Comparison of ENCODE assay signal across 8 cellular contexts in genomic region chr15:89120479-89121000, GRCh38. TPM values are rescaled to one million over a fixed set of nuclear protein-coding genes. Genes with fewer than 3 reads are reported as not detected.
DNase-seq lines count a peak whose midpoint lies in the region; ATAC-seq, FAIRE-seq and TF ChIP-seq lines count a peak whose summit lies in the region.
"Not testable (repeated sequence)": the region's sequence is repeated elsewhere in the genome, so short reads cannot be mapped to it uniquely, and the experiment has no call there.

No MANE protein-coding gene starts in this region.

- H3K9me3 Mint-ChIP-seq in CD4-positive, CD25-positive, alpha-beta regulatory T cell: not testable (repeated sequence)

- not testable (repeated sequence) for H3K79me2 ChIP-seq in HepG2 (ENCODE audit: insufficient read depth, low read length)

- not testable (repeated sequence) for TF ChIP-seq RAD21 in HepG2 (CRISPR knock-in tag; IDR thresholded peaks at IDR 0.05)

- ATAC-seq in CD4-positive, CD25-positive, alpha-beta regulatory T cell (ENCODE audit: low read depth in 2 of 2); T-helper 17 cell; HepG2: not testable (repeated sequence)

- not testable (repeated sequence) for H3K27me3 Mint-ChIP-seq in CD4-positive, CD25-positive, alpha-beta regulatory T cell; T-helper 17 cell

- POLR2A ChIA-PET in HepG2 (lab: Yijun Ruan, JAX): interaction anchor here (1.1 to 2.3 kb wide), 6 partner anchors 8 to 32 kb away, joined by 4 to 11 read pairs (median 6); partner anchors contain the start of gene ABHD2

- peak overlapping the region; percentile 64 for H3K4me2 ChIP-seq in HepG2 (ENCODE audit: low read depth, low read length)

- not testable (repeated sequence) for H3K27me3 ChIP-seq in CD4-positive, CD25-positive, alpha-beta regulatory T cell (ENCODE audit: control insufficient read depth, insufficient read depth, low read length); bronchial epithelial cell (ENCODE audit: control insufficient read depth, insufficient read depth, low read length); esophagus squamous epithelium; HepG2 (ENCODE audit: control insufficient read depth in 1 of 2, insufficient read depth in 2 of 2, low read length in 2 of 2); neutrophil; small intestine (ENCODE audit: control insufficient read depth in 2 of 2, insufficient read depth in 2 of 2, low read length in 2 of 2)

- peaks cover 0 to 11% (median 3%) of the 10 kb centered on the region in 4 donors for H3K4me1 Mint-ChIP-seq in CD4-positive, CD25-positive, alpha-beta regulatory T cell
- H3K4me1 Mint-ChIP-seq in T-helper 17 cell: not testable (repeated sequence)

- CTCF ChIA-PET in HepG2 (lab: Yijun Ruan, JAX; ENCODE audit: low intra/inter-chr PET ratio, low total read pairs): not testable (repeated sequence)

- WGBS in esophagus squamous epithelium, 2 donors: 39 to 51% methylated on average over 13 of the region's 13 CpGs
- WGBS in HepG2 (ENCODE audit: low lambda C conversion rate): 84% methylated on average over 13 of the region's 13 CpGs
- WGBS in small intestine, 3 donors: 80 to 89% (median 81%) methylated on average over 13 of the region's 13 CpGs
- 89% methylated on average over 13 of the region's 13 CpGs for WGBS in urinary bladder

- TF ChIP-seq POLR2A in esophagus squamous epithelium (IDR thresholded peaks at IDR 0.05); HepG2 (IDR thresholded peaks at IDR 0.05; ENCODE audit: insufficient read depth in 1 of 2, low read depth in 2 of 2, low read length in 2 of 2): not testable (repeated sequence)

- H3K4me1 ChIP-seq in CD4-positive, CD25-positive, alpha-beta regulatory T cell (ENCODE audit: control insufficient read depth, insufficient read depth, low read length, poor library complexity, severe bottlenecking); small intestine (ENCODE audit: control insufficient read depth in 2 of 2, insufficient read depth in 1 of 2, low read depth in 1 of 2, low read length in 1 of 2); urinary bladder (ENCODE audit: insufficient read depth): not testable (repeated sequence)
- peaks cover 10 to 78% (median 46%) of the 10 kb centered on the region in 3 donors for H3K4me1 ChIP-seq in esophagus squamous epithelium
- H3K4me1 ChIP-seq in HepG2 (ENCODE audit: insufficient read depth, low read length): peaks cover 96% of the 10 kb centered on the region
- peaks cover 28 to 29% of the 10 kb centered on the region in 2 experiments for H3K4me1 ChIP-seq in neutrophil (ENCODE audit: control insufficient read depth in 1 of 2, insufficient read depth in 1 of 2, low read depth in 1 of 2, low read length in 1 of 2)

- H3K9me3 ChIP-seq in CD4-positive, CD25-positive, alpha-beta regulatory T cell (ENCODE audit: control insufficient read depth in 2 of 2, low read length in 2 of 2); T-helper 17 cell (ENCODE audit: control insufficient read depth, low read length, poor library complexity, severe bottlenecking); esophagus squamous epithelium; HepG2 (ENCODE audit: low read length); neutrophil; small intestine (ENCODE audit: control insufficient read depth, low read depth): not testable (repeated sequence)

- H3K27ac Mint-ChIP-seq in CD4-positive, CD25-positive, alpha-beta regulatory T cell: peak overlapping the region in 2 of 3 donors; percentile 7 to 13
- peak overlapping the region; percentile 9 for H3K27ac Mint-ChIP-seq in T-helper 17 cell

- not testable (repeated sequence) for H2AFZ ChIP-seq in HepG2 (ENCODE audit: low read length)

- TF ChIP-seq EP300 in HepG2 (IDR thresholded peaks at IDR 0.05; ENCODE audit: low read depth in 2 of 2, low read length in 2 of 2); HepG2 (CRISPR knock-in tag; IDR thresholded peaks at IDR 0.05; ENCODE audit: borderline replicate concordance): not testable (repeated sequence)

- not testable (repeated sequence) for H4K20me1 ChIP-seq in HepG2 (ENCODE audit: insufficient read depth, low read length)

- BruUV-seq in HepG2 (replicated peaks; lab: Mats Ljungman, UMichigan): not testable (repeated sequence)

- H3K9ac ChIP-seq in HepG2 (ENCODE audit: insufficient read depth, low read depth, low read length): peak overlapping the region; percentile 66; the same call in 1 of the 2 replicates

- H3K27ac ChIP-seq in CD4-positive, CD25-positive, alpha-beta regulatory T cell (ENCODE audit: insufficient read depth, low read length, poor library complexity, severe bottlenecking): not testable (repeated sequence)
- H3K27ac ChIP-seq in esophagus squamous epithelium (peak overlapping the region; percentile 77 to 94 (median 83)), HepG2 (ENCODE audit: extremely low read length, insufficient read depth, low read length) (peak overlapping the region; percentile 90), neutrophil (peak overlapping the region; percentile 81), small intestine (ENCODE audit: low read depth in 1 of 2, low read length in 1 of 2) (peak overlapping the region; percentile 63 to 92), urinary bladder (ENCODE audit: low read depth) (peak overlapping the region; percentile 64)

- not testable (repeated sequence) for H3K4me3 ChIP-seq in CD4-positive, CD25-positive, alpha-beta regulatory T cell (ENCODE audit: low read depth, low read length); bronchial epithelial cell (ENCODE audit: low read depth, low read length); esophagus squamous epithelium; HepG2 (replicated peaks in 1 of 3; ENCODE audit: insufficient read depth in 1 of 3, low read depth in 2 of 3, low read length in 3 of 3); neutrophil (ENCODE audit: low read depth in 1 of 2, low read length in 1 of 2); small intestine (ENCODE audit: low read depth in 1 of 2, low read length in 2 of 2); urinary bladder (ENCODE audit: low read depth, low read length)

- intact Hi-C loops in esophagus squamous epithelium (cut with DNase I); HepG2 (cut with micrococcal nuclease; ENCODE audit: unreplicated experiment): not testable (repeated sequence)

- DNase-seq in CD4-positive, CD25-positive, alpha-beta regulatory T cell; T-helper 17 cell; esophagus squamous epithelium (lab: John Stamatoyannopoulos, UW); HepG2 (ENCODE audit: low spot score); small intestine: not testable (repeated sequence)
- DNase-seq in bronchial epithelial cell (ENCODE audit: low read depth): peak; percentile 64

- peaks cover 45% of the 10 kb centered on the region for H3K36me3 Mint-ChIP-seq in CD4-positive, CD25-positive, alpha-beta regulatory T cell
- not testable (repeated sequence) for H3K36me3 Mint-ChIP-seq in T-helper 17 cell (ENCODE audit: low read depth)

- in situ Hi-C loops in HepG2 (cut with HindIII; ENCODE audit: extremely low pct_ligation_motif_present, low pct_unique_long_range_greater_than_20kb): not testable (repeated sequence)

- not testable (repeated sequence) for H3K4me3 Mint-ChIP-seq in CD4-positive, CD25-positive, alpha-beta regulatory T cell; T-helper 17 cell

- not testable (repeated sequence) for FAIRE-seq in bronchial epithelial cell (lab: Jason Lieb, UNC); HepG2 (lab: Jason Lieb, UNC); small intestine (lab: Jason Lieb, UNC)

- H3K36me3 ChIP-seq in CD4-positive, CD25-positive, alpha-beta regulatory T cell (ENCODE audit: control insufficient read depth, insufficient read depth, low read length): peaks cover 65% of the 10 kb centered on the region
- not testable (repeated sequence) for H3K36me3 ChIP-seq in bronchial epithelial cell (ENCODE audit: control insufficient read depth, insufficient read depth, low read length); small intestine (ENCODE audit: control insufficient read depth in 2 of 2, insufficient read depth in 2 of 2, low read length in 2 of 2); urinary bladder (ENCODE audit: insufficient read depth)
- H3K36me3 ChIP-seq in esophagus squamous epithelium: peaks cover 0 to 63% (median 0%) of the 10 kb centered on the region in 3 donors
- H3K36me3 ChIP-seq in HepG2 (replicated peaks in 1 of 2; ENCODE audit: control insufficient read depth in 1 of 2, insufficient read depth in 2 of 2, low read length in 2 of 2): peaks cover 3 to 30% of the 10 kb centered on the region in 2 experiments
- H3K36me3 ChIP-seq in neutrophil: peaks cover 90% of the 10 kb centered on the region

- not testable (repeated sequence) for TF ChIP-seq CTCF in bronchial epithelial cell (IDR thresholded peaks at IDR 0.05; ENCODE audit: insufficient read depth, low read length, severe bottlenecking); esophagus squamous epithelium (IDR thresholded peaks at IDR 0.05); HepG2 (CRISPR knock-in tag; IDR thresholded peaks at IDR 0.05); neutrophil (IDR thresholded peaks at IDR 0.05)

RNA-seq across cellular contexts. Expression of gene ABHD2, which starts 32.3 kb away (rescaled TPM):
- total RNA-seq in CD4-positive, CD25-positive, alpha-beta regulatory T cell: 67.8 TPM
- 10 to 100 TPM; 18.7 to 30.2 (median 21.2) TPM for polyA plus RNA-seq in CD4-positive, CD25-positive, alpha-beta regulatory T cell
- total RNA-seq in T-helper 17 cell (10 to 100 TPM; 55.6 to 58.2 TPM), bronchial epithelial cell (33.5 and 35.5 TPM in 2 replicates), esophagus squamous epithelium (10 to 100 TPM; 31.0 to 49.3 (median 35.3) TPM), HepG2 (2016; rRNA removed; fragmentation: Illumina TruSeq; extraction: Trizol) (12.2 and 22.4 TPM in 2 replicates), urinary bladder (41.0 TPM)
- total RNA-seq in HepG2 (2016; cell fraction: cytosol; rRNA removed; fragmentation: Illumina TruSeq; extraction: Trizol; ENCODE audit: low read depth): 15.9 and 19.0 TPM in 2 replicates
- total RNA-seq in HepG2 (2016; cell fraction: insoluble cytoplasmic fraction; rRNA removed; fragmentation: Illumina TruSeq; extraction: Trizol): 10.3 and 18.8 TPM in 2 replicates
- 6.0 and 7.4 TPM in 2 replicates for total RNA-seq in HepG2 (2016; cell fraction: membrane; rRNA removed; fragmentation: Illumina TruSeq; extraction: Trizol)
- 23.2 and 26.5 TPM in 2 replicates for total RNA-seq in HepG2 (2016; cell fraction: nucleus; rRNA removed; fragmentation: Illumina TruSeq; extraction: Trizol)
- polyA plus RNA-seq in HepG2 (2011; rRNA removed) (14.8 and 16.9 TPM in 2 replicates), small intestine (10 to 100 TPM in 1 of 3 donors, 1 to 10 TPM in 2; 6.7 to 28.9 (median 8.6) TPM), urinary bladder (16.0 TPM)
- 11.8 and 13.6 TPM in 2 replicates for polyA plus RNA-seq in HepG2 (2011; cell fraction: cytosol; rRNA removed)
- 11.3 and 12.7 TPM in 2 replicates for polyA plus RNA-seq in HepG2 (2011; cell fraction: nucleus; rRNA removed)
- 11.9 and 13.1 TPM in 2 replicates for polyA plus RNA-seq in HepG2 (2012)
- polyA plus RNA-seq in HepG2 (2016; cell fraction: cytosol; fragmentation: Illumina TruSeq; extraction: Trizol; ENCODE audit: low read depth): 0.63 and 1.1 TPM in 2 replicates
- 5.3 and 6.4 TPM in 2 replicates for polyA plus RNA-seq in HepG2 (2016; cell fraction: insoluble cytoplasmic fraction; fragmentation: Illumina TruSeq; extraction: Trizol; ENCODE audit: low read depth)
- polyA plus RNA-seq in HepG2 (2016; cell fraction: membrane; fragmentation: Illumina TruSeq; extraction: Trizol; ENCODE audit: low read depth): 0.93 and 1.0 TPM in 2 replicates
- polyA plus RNA-seq in HepG2 (2016; cell fraction: nucleus; fragmentation: Illumina TruSeq; extraction: Trizol; ENCODE audit: insufficient read depth, low read depth): 12.2 and 14.4 TPM in 2 replicates
- 91.3 and 104 TPM in 2 replicates for polyA minus RNA-seq in HepG2 (2011; rRNA and poly(A)+ RNA removed; ENCODE audit: low replicate concordance)
- 14.3 and 22.4 TPM in 2 replicates for polyA minus RNA-seq in HepG2 (2011; cell fraction: cytosol; rRNA and poly(A)+ RNA removed)
- polyA minus RNA-seq in HepG2 (2011; cell fraction: nucleus; rRNA and poly(A)+ RNA removed): 20.5 and 26.2 TPM in 2 replicates
